ENCODE assay signal across 36 cellular contexts in the genomic region with DNA sequence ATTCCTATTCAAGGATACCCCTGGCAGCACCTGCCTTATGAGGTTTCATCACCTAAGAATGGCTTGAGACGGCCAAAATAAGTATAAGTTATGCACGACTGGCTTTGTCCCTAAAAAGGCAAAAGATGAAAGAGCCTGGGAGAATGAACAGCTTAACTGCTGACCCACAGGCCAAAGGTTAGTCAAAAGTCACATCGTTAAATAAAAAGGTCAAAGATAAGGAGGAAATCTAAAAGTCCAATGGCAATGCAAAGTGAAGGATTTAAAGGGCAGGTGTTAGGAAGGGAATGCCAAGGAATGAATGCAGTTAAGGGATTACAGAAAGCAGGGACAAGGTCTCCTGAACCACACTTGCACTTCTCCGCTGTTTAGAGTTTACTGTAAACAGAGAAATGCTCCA. TPM values are rescaled to one million over a fixed set of nuclear protein-coding genes. Genes with fewer than 3 reads are reported as not detected.
"Had no signal": no experiment of that assay in that cellular context is flagged by ENCODE, and none has a peak within 500 bp of the region (broad histone marks: within the 10 kb centered on the region; RNA-seq: fewer than 3 reads in every experiment).

No MANE protein-coding gene starts in this region.

- H3K4me1 Mint-ChIP-seq: activated CD4-positive, alpha-beta memory T cell treated with anti-CD3 and anti-CD28 coated beads, Interleukin-2, amount 10 ng/mL, durations not matched to agents 7 days and 5 days; activated CD8-positive, alpha-beta memory T cell treated with anti-CD3 and anti-CD28 coated beads, Interleukin-2, amount 10 ng/mL, durations not matched to agents 7 days and 5 days; activated naive CD8-positive, alpha-beta T cell treated with anti-CD3 and anti-CD28 coated beads for 36 hours had no signal

- ATAC-seq: activated CD8-positive, alpha-beta memory T cell treated with anti-CD3 and anti-CD28 coated beads, Interleukin-2, amount 10 ng/mL, durations not matched to agents 7 days and 5 days; PC-3; Right ventricle myocardium inferior had no signal

- DNase-seq: activated CD4-positive, alpha-beta memory T cell treated with anti-CD3 and anti-CD28 coated beads, Interleukin-2, amount 10 ng/mL, durations not matched to agents 7 days and 5 days; activated CD4-positive, alpha-beta T cell treated with anti-CD3 and anti-CD28 coated beads for 1 hour; activated CD4-positive, alpha-beta T cell treated with anti-CD3 and anti-CD28 coated beads for 48 hours; activated CD4-positive, CD25-positive, alpha-beta regulatory T cell; activated CD8-positive, alpha-beta memory T cell treated with anti-CD3 and anti-CD28 coated beads for 24 hours; activated CD8-positive, alpha-beta memory T cell treated with anti-CD3 and anti-CD28 coated beads, Interleukin-2, amount 10 ng/mL, durations not matched to agents 7 days and 5 days; activated CD8-positive, alpha-beta memory T cell treated with anti-CD3 and anti-CD28 coated beads, Interleukin-2, amount 50 U/mL, for 48 hours; activated effector memory CD4-positive, alpha-beta T cell treated with Interleukin-2 at 50 U/mL for 16 hours; activated naive CD4-positive, alpha-beta T cell treated with anti-CD3 and anti-CD28 coated beads, Interleukin-2, amount 50 U/mL, for 16 hours; activated naive CD8-positive, alpha-beta T cell treated with anti-CD3 and anti-CD28 coated beads for 36 hours; activated T-cell treated with anti-CD3 and anti-CD28 coated beads, Interleukin-2, amount 50 U/mL, for 48 hours; amniotic stem cell; aorta; brain microvascular endothelial cell; central memory CD4-positive, alpha-beta T cell; KG1; MM.1S; NCI-H1092 treated with DMSO at 0.1 percent for 48 hours; NCI-H1417; NCI-H187 treated with DMSO at 0.1 percent for 48 hours; NCI-H2081; NCI-H2171; NCI-H510A; NCI-H526; NCI-H748 treated with DMSO at 0.1 percent for 48 hours; NK-92 treated with Interleukin-12 subunit alpha and Interleukin-12 subunit beta, amount 100 ng/mL, for 24 hours; PC-3; Peyer's patch; SW 1271; T1000; WERI-Rb-1 had no signal

- H3K9me3 Mint-ChIP-seq: activated CD4-positive, alpha-beta memory T cell treated with anti-CD3 and anti-CD28 coated beads, Interleukin-2, amount 10 ng/mL, durations not matched to agents 7 days and 5 days; activated naive CD8-positive, alpha-beta T cell treated with anti-CD3 and anti-CD28 coated beads for 36 hours had no signal

- H3K27ac ChIP-seq: brain microvascular endothelial cell, Peyer's patch, RWPE1, WERI-Rb-1 had no signal

- H3K27ac Mint-ChIP-seq: activated CD4-positive, alpha-beta memory T cell treated with anti-CD3 and anti-CD28 coated beads, Interleukin-2, amount 10 ng/mL, durations not matched to agents 7 days and 5 days; activated CD8-positive, alpha-beta memory T cell treated with anti-CD3 and anti-CD28 coated beads, Interleukin-2, amount 10 ng/mL, durations not matched to agents 7 days and 5 days; activated naive CD8-positive, alpha-beta T cell treated with anti-CD3 and anti-CD28 coated beads for 36 hours had no signal

- H3K4me3 ChIP-seq: Peyer's patch had no signal

- H3K9me3 ChIP-seq: Peyer's patch had no signal

- H3K27me3 ChIP-seq: brain microvascular endothelial cell, Peyer's patch had no signal

- H3K4me3 Mint-ChIP-seq: activated CD4-positive, alpha-beta memory T cell treated with anti-CD3 and anti-CD28 coated beads, Interleukin-2, amount 10 ng/mL, durations not matched to agents 7 days and 5 days; activated CD8-positive, alpha-beta memory T cell treated with anti-CD3 and anti-CD28 coated beads, Interleukin-2, amount 10 ng/mL, durations not matched to agents 7 days and 5 days; activated naive CD8-positive, alpha-beta T cell treated with anti-CD3 and anti-CD28 coated beads for 36 hours had no signal

- H3K36me3 Mint-ChIP-seq: activated CD8-positive, alpha-beta memory T cell treated with anti-CD3 and anti-CD28 coated beads, Interleukin-2, amount 10 ng/mL, durations not matched to agents 7 days and 5 days; activated naive CD8-positive, alpha-beta T cell treated with anti-CD3 and anti-CD28 coated beads for 36 hours had no signal

- H3K36me3 ChIP-seq: brain microvascular endothelial cell, Peyer's patch had no signal

- H3K27me3 Mint-ChIP-seq: activated naive CD8-positive, alpha-beta T cell treated with anti-CD3 and anti-CD28 coated beads for 36 hours had no signal

RNA-seq across cellular contexts. Expression of gene TAL2, which starts 5.6 kb away (rescaled TPM):
- total RNA-seq: activated CD4-positive, alpha-beta memory T cell treated with anti-CD3 and anti-CD28 coated beads, Interleukin-2, amount 10 ng/mL, durations not matched to agents 7 days and 5 days; activated naive CD8-positive, alpha-beta T cell treated with anti-CD3 and anti-CD28 coated beads for 36 hours; aorta; LHCN-M2; PC-3; Peyer's patch; Right ventricle myocardium inferior; T-helper 1 cell treated with Interleukin-12 subunit alpha and Interleukin-12 subunit beta and Interleukin-4 antibody, amounts not matched to agents 30 ng/mL and 1 ng/mL, for 36 hours; T-helper 2 cell treated with Interferon-gamma antibody and Interleukin-4, amounts not matched to agents 100 ng/mL and 5 ng/mL, for 36 hours had no signal
